In genomic region chr2:128594953-128595677, GRCh38 we compare ENCODE assay signal across 1 cellular context.
A peak's percentile ranks its signal among the peaks of the same experiment; 100 is the strongest.
TF ChIP-seq lines count a peak whose summit lies in the region.

No MANE protein-coding gene starts in this region.

TF ChIP-seq in HepG2, 621 proteins besides CTCF, POLR2A, EP300 and RAD21 (continued from another document and continues in another):
- TF ChIP-seq ZHX1 (CRISPR knock-in tag; IDR thresholded peaks at IDR 0.05; ENCODE audit: low read depth) (no peak), ZNF546 (CRISPR knock-in tag; conservative IDR thresholded peaks at IDR 0.05) (no peak), ZFY (CRISPR knock-in tag; IDR thresholded peaks at IDR 0.05) (0 out of 2 replicates have a peak, but pooled peaks have one; percentile 44), ZSCAN30 (CRISPR knock-in tag; IDR thresholded peaks at IDR 0.05) (no peak), ZNF44 (CRISPR knock-in tag; IDR thresholded peaks at IDR 0.05) (no peak), PHF8 (CRISPR knock-in tag; IDR thresholded peaks at IDR 0.05) (peak; percentile 21; the same call in 1 of the 2 replicates), ZNF788 (CRISPR knock-in tag; IDR thresholded peaks at IDR 0.05; ENCODE audit: borderline replicate concordance) (peak; percentile 71; the same call in 1 of the 2 replicates), PCBP2 (optimal IDR thresholded peaks at IDR 0.05; ENCODE audit: low read depth, low read length, poor library complexity, severe bottlenecking) (no peak), REXO4 (CRISPR knock-in tag; IDR thresholded peaks at IDR 0.05; ENCODE audit: borderline replicate concordance) (no peak), RORA (CRISPR knock-in tag; IDR thresholded peaks at IDR 0.05) (no peak), ZFP1 (CRISPR knock-in tag; IDR thresholded peaks at IDR 0.05) (no peak), TEF (CRISPR knock-in tag; IDR thresholded peaks at IDR 0.05) (no peak), HMGXB3 (CRISPR knock-in tag; IDR thresholded peaks at IDR 0.05; ENCODE audit: borderline replicate concordance) (0 out of 2 replicates have a peak, but pooled peaks have one; percentile 50), RARG (CRISPR knock-in tag; IDR thresholded peaks at IDR 0.05; ENCODE audit: low read depth) (no peak), GABPB1 (CRISPR knock-in tag; IDR thresholded peaks at IDR 0.05) (0 out of 2 replicates have a peak, but pooled peaks have one; percentile 41), HOMEZ (CRISPR knock-in tag; IDR thresholded peaks at IDR 0.05; ENCODE audit: low read depth) (peak; percentile 70; the same call in 1 of the 2 replicates), KDM6A (CRISPR knock-in tag; IDR thresholded peaks at IDR 0.05; ENCODE audit: low read depth) (no peak), FOXA1 (IDR thresholded peaks at IDR 0.05) (peak; percentile 79), FOXA1 (CRISPR knock-in tag; IDR thresholded peaks at IDR 0.05) (peak; percentile 99), MED1 (CRISPR knock-in tag; IDR thresholded peaks at IDR 0.05) (0 out of 2 replicates have a peak, but pooled peaks have one; percentile 29), ZNF362 (CRISPR knock-in tag; IDR thresholded peaks at IDR 0.05; ENCODE audit: borderline replicate concordance) (no peak), ZNF383 (CRISPR knock-in tag; IDR thresholded peaks at IDR 0.05; ENCODE audit: borderline replicate concordance) (no peak), ZNF12 (CRISPR knock-in tag; IDR thresholded peaks at IDR 0.05) (0 out of 2 replicates have a peak, but pooled peaks have one; percentile 25), JDP2 (CRISPR knock-in tag; IDR thresholded peaks at IDR 0.05; ENCODE audit: borderline replicate concordance) (no peak), ZMYM4 (CRISPR knock-in tag; IDR thresholded peaks at IDR 0.05) (peak; percentile 33; the same call in 1 of the 2 replicates), MED13 (CRISPR knock-in tag; IDR thresholded peaks at IDR 0.05) (no peak), CHCHD3 (CRISPR knock-in tag; IDR thresholded peaks at IDR 0.05) (no peak), RFX3 (CRISPR knock-in tag; IDR thresholded peaks at IDR 0.05) (no peak), SMAD1 (CRISPR knock-in tag; IDR thresholded peaks at IDR 0.05; ENCODE audit: borderline replicate concordance, low read depth) (no peak), TGIF2 (CRISPR knock-in tag; IDR thresholded peaks at IDR 0.05) (peak; percentile 62; the same call in 1 of the 2 replicates), MXD4 (CRISPR knock-in tag; IDR thresholded peaks at IDR 0.05) (peak; percentile 67), GATAD2A (CRISPR knock-in tag; IDR thresholded peaks at IDR 0.05) (peak; percentile 70), PHF21A (CRISPR knock-in tag; IDR thresholded peaks at IDR 0.05) (no peak), CERS6 (CRISPR knock-in tag; IDR thresholded peaks at IDR 0.05) (no peak), NR2F1 (CRISPR knock-in tag; IDR thresholded peaks at IDR 0.05) (no peak), ZNF446 (CRISPR knock-in tag; IDR thresholded peaks at IDR 0.05) (no peak), JUNB (CRISPR knock-in tag; IDR thresholded peaks at IDR 0.05; ENCODE audit: borderline replicate concordance) (no peak), NFYB (CRISPR knock-in tag; IDR thresholded peaks at IDR 0.05) (no peak), ZKSCAN1 (IDR thresholded peaks at IDR 0.05; ENCODE audit: low read length) (no peak), XRCC5 (optimal IDR thresholded peaks at IDR 0.05; ENCODE audit: low read length) (peak; percentile 27), ZNF33B (CRISPR knock-in tag; IDR thresholded peaks at IDR 0.05) (no peak), ZSCAN25 (CRISPR knock-in tag; IDR thresholded peaks at IDR 0.05) (no peak), ZNF704 (CRISPR knock-in tag; IDR thresholded peaks at IDR 0.05; ENCODE audit: borderline replicate concordance) (0 out of 2 replicates have a peak, but pooled peaks have one; percentile 32), ZNF670 (CRISPR knock-in tag; IDR thresholded peaks at IDR 0.05; ENCODE audit: borderline replicate concordance) (no peak), SRF (IDR thresholded peaks at IDR 0.05; ENCODE audit: low read depth, low read length) (no peak), ZSCAN21 (CRISPR knock-in tag; IDR thresholded peaks at IDR 0.05; ENCODE audit: borderline replicate concordance) (no peak), ZNF775 (CRISPR knock-in tag; IDR thresholded peaks at IDR 0.05; ENCODE audit: borderline replicate concordance) (no peak), ZNF841 (CRISPR knock-in tag; IDR thresholded peaks at IDR 0.05; ENCODE audit: borderline replicate concordance) (no peak), DNMT3B (CRISPR knock-in tag; conservative IDR thresholded peaks at IDR 0.05) (no peak), ZBTB7B (CRISPR knock-in tag; IDR thresholded peaks at IDR 0.05) (0 out of 2 replicates have a peak, but pooled peaks have one; percentile 51), PREB (CRISPR knock-in tag; IDR thresholded peaks at IDR 0.05) (no peak), ZNF501 (CRISPR knock-in tag; IDR thresholded peaks at IDR 0.05) (peak; percentile 58; the same call in 1 of the 2 replicates), ZSCAN12 (CRISPR knock-in tag; IDR thresholded peaks at IDR 0.05) (no peak), NR2F2 (IDR thresholded peaks at IDR 0.05; ENCODE audit: borderline replicate concordance, low read depth) (no peak), MIER2 (CRISPR knock-in tag; IDR thresholded peaks at IDR 0.05) (0 out of 2 replicates have a peak, but pooled peaks have one; percentile 23), ATRX (CRISPR knock-in tag; IDR thresholded peaks at IDR 0.05; ENCODE audit: borderline replicate concordance) (no peak), ZNF678 (CRISPR knock-in tag; IDR thresholded peaks at IDR 0.05) (no peak), ETV5 (CRISPR knock-in tag; IDR thresholded peaks at IDR 0.05; ENCODE audit: borderline replicate concordance) (no peak; the same call in 1 of the 2 replicates), MXD1 (CRISPR knock-in tag; IDR thresholded peaks at IDR 0.05) (peak; percentile 24; the same call in 1 of the 2 replicates), HOXA5 (CRISPR knock-in tag; IDR thresholded peaks at IDR 0.05) (0 out of 2 replicates have a peak, but pooled peaks have one; percentile 26), ZNF747 (CRISPR knock-in tag; IDR thresholded peaks at IDR 0.05; ENCODE audit: borderline replicate concordance) (peak; percentile 33; the same call in 1 of the 2 replicates), POLR2AphosphoS5 (IDR thresholded peaks at IDR 0.05; ENCODE audit: low read depth, low read length) (no peak), NFKBIZ (CRISPR knock-in tag; IDR thresholded peaks at IDR 0.05) (0 out of 2 replicates have a peak, but pooled peaks have one; percentile 37), SOX13 (IDR thresholded peaks at IDR 0.05) (no peak), SOX13 (CRISPR knock-in tag; conservative IDR thresholded peaks at IDR 0.05 in 1 of 2, IDR thresholded peaks at IDR 0.05 in 1 of 2) (peak in 1 of 2 experiments; percentile 47; a peak in 1 of 4 replicates)
